In genomic region chr18:69487488-69488394, GRCh38 we compare ENCODE assay signal across 17 cellular contexts.
DNase-seq lines count a peak whose midpoint lies in the region; ATAC-seq, FAIRE-seq and TF ChIP-seq lines count a peak whose summit lies in the region.
"Had no signal": no experiment of that assay in that cellular context is flagged by ENCODE, and none has a peak within 500 bp of the region (broad histone marks: within the 10 kb centered on the region; RNA-seq: fewer than 3 reads in every experiment).

No MANE protein-coding gene starts in this region.

- peak overlapping the region; percentile 16 for H3K27ac Mint-ChIP-seq in nephron progenitor cell
- H3K27ac Mint-ChIP-seq: CD4-positive, alpha-beta T cell had no signal

- H3K79me2 ChIP-seq in HepG2 (ENCODE audit: insufficient read depth, low read length) (peaks cover 3% of the 10 kb centered on the region), OCI-LY3 (ENCODE audit: low read length) (no peaks in the 10 kb centered on the region)

- H3K4me1 ChIP-seq in HepG2 (ENCODE audit: insufficient read depth, low read length) (peaks cover 20% of the 10 kb centered on the region; the same call in 1 of the 2 replicates), right lobe of liver (no peaks in the 10 kb centered on the region), OCI-LY3 (ENCODE audit: low read length) (no peaks in the 10 kb centered on the region), sigmoid colon (peaks cover 0 to 7% (median 0%) of the 10 kb centered on the region in 4 donors)
- H3K4me1 ChIP-seq: A549, Caco-2, HAP-1 had no signal

- no peak overlapping the region for H3K4me2 ChIP-seq in HepG2 (ENCODE audit: low read depth, low read length)
- peak overlapping the region; percentile 8; the same call in 1 of the 2 replicates for H3K4me2 ChIP-seq in OCI-LY3 (ENCODE audit: low read length)
- H3K4me2 ChIP-seq: A549 had no signal

- H3K27ac ChIP-seq in HepG2 (ENCODE audit: extremely low read length, insufficient read depth, low read length) = no peak overlapping the region
- H3K27ac ChIP-seq in right lobe of liver = no peak overlapping the region
- no peak overlapping the region for H3K27ac ChIP-seq in OCI-LY3 (ENCODE audit: low read length)
- no peak overlapping the region for H3K27ac ChIP-seq in sigmoid colon
- H3K27ac ChIP-seq: 22Rv1, A549, C4-2B, GM23248 had no signal

- H3K27me3 ChIP-seq in HepG2 (ENCODE audit: control insufficient read depth in 1 of 2, insufficient read depth in 2 of 2, low read length in 2 of 2) (no peaks in the 10 kb centered on the region), right lobe of liver (no peaks in the 10 kb centered on the region), OCI-LY3 (ENCODE audit: low read depth, low read length) (no peaks in the 10 kb centered on the region), sigmoid colon (no peaks in the 10 kb centered on the region)

- intact Hi-C loops in HepG2 (cut with micrococcal nuclease; ENCODE audit: unreplicated experiment) = loop anchor here (10.0 kb wide), 2 partner anchors 587 to 643 kb away; no protein-coding TSS in a partner anchor
- intact Hi-C loops in right lobe of liver (cut with DNase I) = no loop called here
- intact Hi-C loops in sigmoid colon (cut with DNase I) = no loop called here

- H3K9ac ChIP-seq in HepG2 (ENCODE audit: insufficient read depth, low read depth, low read length) (no peak overlapping the region), OCI-LY3 (ENCODE audit: low read length) (no peak overlapping the region)
- H3K9ac ChIP-seq: GM23248 had no signal

- H3K9me3 ChIP-seq in HepG2 (ENCODE audit: low read length) (0 out of 2 replicates have a peak, but pooled peaks cover 6% of the 10 kb centered on the region), right lobe of liver (no peaks in the 10 kb centered on the region), OCI-LY3 (ENCODE audit: insufficient read depth, low read length) (no peaks in the 10 kb centered on the region), sigmoid colon (no peaks in the 10 kb centered on the region)
- H3K9me3 ChIP-seq: A549, Caco-2, HAP-1 had no signal

- H3K4me3 ChIP-seq in HepG2 (replicated peaks in 1 of 3; ENCODE audit: insufficient read depth in 1 of 3, low read depth in 2 of 3, low read length in 3 of 3) (no peak overlapping the region), right lobe of liver (no peak overlapping the region), OCI-LY3 (ENCODE audit: low read length) (no peak overlapping the region), sigmoid colon (no peak overlapping the region)
- H3K4me3 ChIP-seq: A549, GM23248, HAP-1 had no signal

- no peak overlapping the region for H2AFZ ChIP-seq in HepG2 (ENCODE audit: low read length)
- peak overlapping the region; percentile 5 for H2AFZ ChIP-seq in OCI-LY3 (ENCODE audit: low read depth, low read length)
- H2AFZ ChIP-seq: GM23248 had no signal

- no peak overlapping the region for H3K4me3 Mint-ChIP-seq in nephron progenitor cell
- H3K4me3 Mint-ChIP-seq: CD4-positive, alpha-beta T cell had no signal

- 51% methylated on average over 6 of the region's 6 CpGs for WGBS in HepG2 (ENCODE audit: low lambda C conversion rate)
- 56% methylated on average over 5 of the region's 6 CpGs for WGBS in right lobe of liver (ENCODE audit: insufficient coverage, low coverage, low lambda C conversion rate, missing lambda C conversion rate)
- 62 to 85% methylated on average over 6 of the region's 6 CpGs for WGBS in sigmoid colon, 2 donors

- no peak for FAIRE-seq in HepG2 (lab: Jason Lieb, UNC)
- FAIRE-seq: A549, G401.6, GM12891 had no signal

- H3K27me3 Mint-ChIP-seq in nephron progenitor cell (ENCODE audit: low read depth, poor library complexity) = no peaks in the 10 kb centered on the region

- no peak for TF ChIP-seq RAD21 in HepG2 (CRISPR knock-in tag; IDR thresholded peaks at IDR 0.05)

- H4K20me1 ChIP-seq in HepG2 (ENCODE audit: insufficient read depth, low read length) (no peaks in the 10 kb centered on the region), OCI-LY3 (ENCODE audit: insufficient read depth, low read length) (no peaks in the 10 kb centered on the region)

- H3K36me3 ChIP-seq in HepG2 (replicated peaks in 1 of 2; ENCODE audit: control insufficient read depth in 1 of 2, insufficient read depth in 2 of 2, low read length in 2 of 2) (no peaks in the 10 kb centered on the region), right lobe of liver (no peaks in the 10 kb centered on the region), OCI-LY3 (replicated peaks; ENCODE audit: low read depth, low read length) (no peaks in the 10 kb centered on the region), sigmoid colon (no peaks in the 10 kb centered on the region)
- H3K36me3 ChIP-seq: HAP-1 had no signal

- H3K4me1 Mint-ChIP-seq in nephron progenitor cell = no peaks in the 10 kb centered on the region

- BruUV-seq in HepG2 (replicated peaks; lab: Mats Ljungman, UMichigan) = no TSS peak

- no peak for ATAC-seq in HepG2
- ATAC-seq in right lobe of liver = no peak
- ATAC-seq: A549 had no signal

- POLR2A ChIA-PET in HepG2 (lab: Yijun Ruan, JAX) = no interaction called here

- peaks cover 8% of the 10 kb centered on the region for H3K9me3 Mint-ChIP-seq in nephron progenitor cell

- peaks cover 27% of the 10 kb centered on the region for H3K36me3 Mint-ChIP-seq in nephron progenitor cell (ENCODE audit: low read depth)

- CTCF ChIA-PET in HepG2 (lab: Yijun Ruan, JAX; ENCODE audit: low intra/inter-chr PET ratio, low total read pairs) = no interaction called here

- in situ Hi-C loops in HepG2 (cut with HindIII; ENCODE audit: extremely low pct_ligation_motif_present, low pct_unique_long_range_greater_than_20kb) = no loop called here

- TF ChIP-seq EP300 in HepG2 (IDR thresholded peaks at IDR 0.05; ENCODE audit: low read depth in 2 of 2, low read length in 2 of 2) (no peak), HepG2 (CRISPR knock-in tag; IDR thresholded peaks at IDR 0.05; ENCODE audit: borderline replicate concordance) (no peak), sigmoid colon (IDR thresholded peaks at IDR 0.05) (no peak)

- no peak for TF ChIP-seq CTCF in HepG2 (CRISPR knock-in tag; IDR thresholded peaks at IDR 0.05)
- no peak for TF ChIP-seq CTCF in right lobe of liver (IDR thresholded peaks at IDR 0.05)
- TF ChIP-seq CTCF in OCI-LY3 (IDR thresholded peaks at IDR 0.05; ENCODE audit: low read depth, low read length) = no peak
- TF ChIP-seq CTCF in nephron progenitor cell (IDR thresholded peaks at IDR 0.05) = no peak
- no peak for TF ChIP-seq CTCF in sigmoid colon (IDR thresholded peaks at IDR 0.05)

- no peak for TF ChIP-seq POLR2A in HepG2 (IDR thresholded peaks at IDR 0.05; ENCODE audit: insufficient read depth in 1 of 2, low read depth in 2 of 2, low read length in 2 of 2)
- no peak for TF ChIP-seq POLR2A in right lobe of liver (IDR thresholded peaks at IDR 0.05)
- TF ChIP-seq POLR2A in sigmoid colon (IDR thresholded peaks at IDR 0.05) = no peak

- no peak for DNase-seq in HepG2 (ENCODE audit: low spot score)
- DNase-seq in right lobe of liver = no peak
- DNase-seq in nephron progenitor cell = no peak
- no peak for DNase-seq in NCI-H226
- no peak for DNase-seq in T-helper 9 cell
- no peak for DNase-seq in sigmoid colon
- DNase-seq: AML-193; Caco-2; CD4-positive, alpha-beta T cell; GM23248 had no signal

TF ChIP-seq in HepG2, 621 proteins besides CTCF, POLR2A, EP300 and RAD21:
- TF ChIP-seq ZNF264 (CRISPR knock-in tag; IDR thresholded peaks at IDR 0.05) (peak; percentile 96), BCL6 (CRISPR knock-in tag; IDR thresholded peaks at IDR 0.05) (0 out of 2 replicates have a peak, but pooled peaks have one; percentile 8), SUZ12 (IDR thresholded peaks at IDR 0.05; ENCODE audit: low read depth, low read length) (no peak), ZBTB26 (CRISPR knock-in tag; IDR thresholded peaks at IDR 0.05; ENCODE audit: borderline replicate concordance) (peak; percentile 92)
- TF ChIP-seq, protein P1, sequence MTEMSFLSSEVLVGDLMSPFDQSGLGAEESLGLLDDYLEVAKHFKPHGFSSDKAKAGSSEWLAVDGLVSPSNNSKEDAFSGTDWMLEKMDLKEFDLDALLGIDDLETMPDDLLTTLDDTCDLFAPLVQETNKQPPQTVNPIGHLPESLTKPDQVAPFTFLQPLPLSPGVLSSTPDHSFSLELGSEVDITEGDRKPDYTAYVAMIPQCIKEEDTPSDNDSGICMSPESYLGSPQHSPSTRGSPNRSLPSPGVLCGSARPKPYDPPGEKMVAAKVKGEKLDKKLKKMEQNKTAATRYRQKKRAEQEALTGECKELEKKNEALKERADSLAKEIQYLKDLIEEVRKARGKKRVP (CRISPR knock-in tag; IDR thresholded peaks at IDR 0.05) = peak in 1 of 2 experiments; percentile 41; a peak in 1 of 4 replicates
